Comparison of ENCODE assay signal across 18 cellular contexts in the genomic region with DNA sequence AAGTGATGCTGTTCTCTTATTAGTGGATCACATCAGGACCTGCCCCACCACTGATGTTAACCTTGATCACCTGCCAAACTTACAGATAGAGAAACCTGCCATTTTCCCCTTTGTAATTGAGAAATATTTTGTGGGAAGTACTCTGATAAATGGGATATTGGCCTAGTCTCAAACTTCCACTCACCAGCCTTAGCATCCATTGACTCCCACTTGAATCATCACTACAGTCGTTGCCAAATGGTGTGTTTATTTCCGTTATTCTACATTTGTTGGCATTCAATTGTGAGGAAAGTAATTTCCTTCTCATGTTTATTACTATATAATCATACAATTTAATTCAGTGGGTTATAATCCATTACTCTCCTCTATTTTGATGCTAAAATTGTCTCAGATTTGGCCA.
"Had no signal": no experiment of that assay in that cellular context is flagged by ENCODE, and none has a peak within 500 bp of the region (broad histone marks: within the 10 kb centered on the region; RNA-seq: fewer than 3 reads in every experiment).

No MANE protein-coding gene starts in this region.

- H3K27ac ChIP-seq: prostate gland, skin epidermis, tibial nerve, uterus had no signal

- ATAC-seq: activated T-helper 17 cell treated with anti-CD3 and anti-CD28 coated beads, Interleukin-2, amount 50 U/mL, for 72 hours; left ventricle myocardium superior; right cardiac atrium had no signal

- H3K36me3 ChIP-seq: prostate gland, tibial nerve, uterus had no signal

- H3K4me3 ChIP-seq: prostate gland, skin epidermis, tibial nerve, uterus had no signal

- H3K27me3 ChIP-seq: tibial nerve, uterus had no signal

- DNase-seq: activated CD4-positive, alpha-beta T cell treated with anti-CD3 and anti-CD28 coated beads, Interleukin-2, amount 50 U/mL, for 4 hours; activated CD4-positive, CD25-positive, alpha-beta regulatory T cell treated with anti-CD3 and anti-CD28 coated beads, Interleukin-2, amount 50 U/mL, for 72 hours; activated naive CD4-positive, alpha-beta T cell treated with Interleukin-2 at 50 U/mL for 16 hours; anterior cingulate cortex; erythroblast; head of caudate nucleus; kidney glomerular epithelial cell; left ventricle myocardium superior; occipital lobe; right cardiac atrium; stimulated activated CD4-positive, alpha-beta T cell treated with anti-CD3 and anti-CD28 coated beads, Interleukin-4, amount 100 ng/mL, for 24 hours; stimulated activated naive CD4-positive, alpha-beta T cell; substantia nigra; uterus had no signal
